ENCODE assay signal across 14 cellular contexts in genomic region chr5:68319316-68320093, GRCh38.
A peak's percentile ranks its signal among the peaks of the same experiment; 100 is the strongest.
DNase-seq lines count a peak whose midpoint lies in the region; ATAC-seq and TF ChIP-seq lines count a peak whose summit lies in the region.
"Had no signal": no experiment of that assay in that cellular context is flagged by ENCODE, and none has a peak within 500 bp of the region (broad histone marks: within the 10 kb centered on the region; RNA-seq: fewer than 3 reads in every experiment).

No MANE protein-coding gene starts in this region.

- H3K4me3 ChIP-seq in RWPE2 (ENCODE audit: severe bottlenecking): no peak overlapping the region

- no peaks in the 10 kb centered on the region for H3K27me3 Mint-ChIP-seq in osteocyte (ENCODE audit: unreplicated experiment)
- H3K27me3 Mint-ChIP-seq: activated B cell treated with CpG ODN at 0.5 μM for 24 hours; CD8-positive, alpha-beta memory T cell had no signal

- H3K4me3 Mint-ChIP-seq in osteocyte (ENCODE audit: unreplicated experiment): no peak overlapping the region
- H3K4me3 Mint-ChIP-seq: activated B cell treated with CpG ODN at 0.5 μM for 24 hours; CD8-positive, alpha-beta memory T cell had no signal

- H3K9me3 ChIP-seq in RWPE2 (ENCODE audit: severe bottlenecking): no peaks in the 10 kb centered on the region

- peak overlapping the region; percentile 76 for H3K27ac ChIP-seq in RWPE2 (ENCODE audit: poor library complexity, severe bottlenecking)
- no peak overlapping the region for H3K27ac ChIP-seq in caudate nucleus (ENCODE audit: low read depth, low read length)

- H3K4me1 ChIP-seq in RWPE2 (ENCODE audit: insufficient read depth, poor library complexity, severe bottlenecking): peaks cover 19% of the 10 kb centered on the region

- peak; percentile 97 for DNase-seq in EH (ENCODE audit: low read depth)
- DNase-seq in RWPE2 (ENCODE audit: low spot score): no peak
- DNase-seq in fibroblast of gingiva (ENCODE audit: low read depth): peak; percentile 46
- DNase-seq in osteocyte (ENCODE audit: extremely low spot score, unreplicated experiment): no peak
- DNase-seq in stimulated activated CD4-positive, alpha-beta T cell treated with anti-CD3 and anti-CD28 coated beads, Interleukin-4, amount 100 ng/mL, for 1 hour: no peak
- no peak for DNase-seq in NCI-H2227 (lab: John Stamatoyannopoulos, UW; ENCODE audit: unreplicated experiment)
- no peak for DNase-seq in posterior vena cava (ENCODE audit: low spot score)
- DNase-seq in caudate nucleus (lab: John Stamatoyannopoulos, UW): no peak
- DNase-seq: activated B cell treated with CpG ODN at 0.5 μM for 24 hours; activated T-cell treated with anti-CD3 and anti-CD28 coated beads, Interleukin-2, amount 50 U/mL, for 1 hour; aorta; CD8-positive, alpha-beta memory T cell; NCI-H1436; right cardiac atrium had no signal

- H3K36me3 ChIP-seq in RWPE2 (ENCODE audit: low read depth): no peaks in the 10 kb centered on the region

- TF ChIP-seq CTCF in RWPE2 (IDR thresholded peaks at IDR 0.05; ENCODE audit: poor library complexity, severe bottlenecking) (no peak), osteocyte (IDR thresholded peaks at IDR 0.05) (no peak)

- no peaks in the 10 kb centered on the region for H3K9me3 Mint-ChIP-seq in osteocyte (ENCODE audit: unreplicated experiment)

- H3K4me1 Mint-ChIP-seq in osteocyte (ENCODE audit: unreplicated experiment): peaks cover 17% of the 10 kb centered on the region

- no peaks in the 10 kb centered on the region for H3K27me3 ChIP-seq in RWPE2 (ENCODE audit: insufficient read depth, poor library complexity, severe bottlenecking)

- no peaks in the 10 kb centered on the region for H3K36me3 Mint-ChIP-seq in osteocyte (ENCODE audit: unreplicated experiment)

- ATAC-seq in RWPE2 (ENCODE audit: low read depth): peak; percentile 88

- intact Hi-C loops in posterior vena cava (cut with DNase I): no loop called here

- peak overlapping the region; percentile 58 for H3K27ac Mint-ChIP-seq in osteocyte (ENCODE audit: unreplicated experiment)
- H3K27ac Mint-ChIP-seq: activated B cell treated with CpG ODN at 0.5 μM for 24 hours had no signal

Comparison
In these comparisons a context has a peak if more than half of its experiments do, and no peak if none do; other contexts are left out.
1. DNase-seq: peak in EH (single experiment) and fibroblast of gingiva (single experiment); none in RWPE2 (single experiment), osteocyte (single experiment), stimulated activated CD4-positive, alpha-beta T cell treated with anti-CD3 and anti-CD28 coated beads, Interleukin-4, amount 100 ng/mL, for 1 hour (single experiment), NCI-H2227 (single experiment), posterior vena cava (single experiment) and caudate nucleus (0 of 61).